1 cellular context compared by ENCODE assay signal in genomic region chr3:192892981-192893827, GRCh38.
TF ChIP-seq lines count a peak whose summit lies in the region.

No MANE protein-coding gene starts in this region.

TF ChIP-seq in IMR-90, 13 proteins besides CTCF, POLR2A, EP300 and RAD21:
- TF ChIP-seq ELK1 (IDR thresholded peaks at IDR 0.05; ENCODE audit: borderline replicate concordance, low read depth, low read length), result no peak
- TF ChIP-seq RCOR1 (IDR thresholded peaks at IDR 0.05; ENCODE audit: insufficient replicate concordance, low read length), result peak; percentile 57
- TF ChIP-seq MAFK (IDR thresholded peaks at IDR 0.05; ENCODE audit: low read depth, low read length), result no peak
- peak; percentile 86 for TF ChIP-seq FOS (IDR thresholded peaks at IDR 0.05; ENCODE audit: low read depth, low read length)
- peak; percentile 36; the same call in 1 of the 2 replicates for TF ChIP-seq CEBPB (IDR thresholded peaks at IDR 0.05; ENCODE audit: low read depth, low read length)
- 0 out of 2 replicates have a peak, but pooled peaks have one; percentile 14 for TF ChIP-seq BHLHE40 (IDR thresholded peaks at IDR 0.05; ENCODE audit: low read depth, low read length)
- no peak for TF ChIP-seq USF2 (IDR thresholded peaks at IDR 0.05; ENCODE audit: low read depth, low read length)
